ENCODE assay signal across 21 cellular contexts in the genomic region with DNA sequence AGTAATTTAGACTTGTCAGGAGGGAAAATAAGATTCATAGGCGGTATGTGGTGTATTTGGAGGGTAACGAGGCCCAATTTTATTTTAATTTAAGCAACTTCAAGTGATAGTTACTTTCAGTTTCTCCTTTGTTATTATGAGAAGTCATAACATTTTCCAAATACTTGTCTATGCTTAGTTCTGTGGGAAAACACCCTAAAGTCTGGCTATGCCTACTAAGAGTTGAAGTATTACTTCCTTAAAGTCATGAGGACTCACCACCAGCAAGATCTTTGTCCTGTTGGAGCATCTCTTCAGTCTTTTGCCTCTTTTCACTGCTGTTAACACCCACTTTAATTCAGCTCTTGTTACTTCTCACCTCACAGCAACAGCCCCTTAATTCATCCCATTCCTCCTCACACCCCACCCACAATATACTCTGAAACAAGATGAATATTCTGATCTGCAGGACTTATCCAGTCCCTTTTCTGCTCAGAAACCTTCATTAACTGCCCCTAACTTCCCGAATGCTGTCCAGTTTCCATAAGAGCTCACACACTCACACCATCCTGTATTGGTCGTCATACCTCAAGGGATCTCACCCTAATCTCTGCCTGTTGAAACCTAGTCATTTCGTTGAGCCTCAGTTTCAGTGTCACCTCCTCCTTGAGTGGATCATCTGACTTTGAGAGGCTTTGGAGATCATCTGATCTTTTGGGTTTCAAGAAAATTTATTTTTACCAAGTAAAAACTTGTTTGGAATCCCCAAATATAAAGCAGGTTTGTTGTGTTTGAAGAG.
DNase-seq lines count a peak whose midpoint lies in the region; ATAC-seq and TF ChIP-seq lines count a peak whose summit lies in the region.
"Had no signal": no experiment of that assay in that cellular context is flagged by ENCODE, and none has a peak within 500 bp of the region (broad histone marks: within the 10 kb centered on the region; RNA-seq: fewer than 3 reads in every experiment).

No MANE protein-coding gene starts in this region.

- H3K4me1 ChIP-seq in SJSA1 (replicated peaks) (peaks cover 31% of the 10 kb centered on the region), ascending aorta (no peaks in the 10 kb centered on the region)
- H3K4me1 ChIP-seq in CD8-positive, alpha-beta T cell (ENCODE audit: insufficient read depth, low read length) = no peaks in the 10 kb centered on the region
- H3K4me1 ChIP-seq: A549, tibial nerve had no signal

- intact Hi-C loops in activated CD4-positive, alpha-beta T cell treated with anti-CD3 and anti-CD28 coated beads, Interleukin-2, amount 10 ng/mL, durations not matched to agents 24 days and 14 days (cut with micrococcal nuclease) = loop anchor here (1.0 kb wide), 1 partner anchor 25 kb away; no protein-coding TSS in a partner anchor
- intact Hi-C loops in ascending aorta (cut with DNase I) = no loop called here
- intact Hi-C loops in CD8-positive, alpha-beta T cell (cut with DNase I, micrococcal nuclease) = no loop called here

- peaks cover 5% of the 10 kb centered on the region for H3K9me3 Mint-ChIP-seq in activated CD4-positive, alpha-beta T cell treated with anti-CD3 and anti-CD28 coated beads, Interleukin-2, amount 10 ng/mL, durations not matched to agents 24 days and 14 days
- no peaks in the 10 kb centered on the region for H3K9me3 Mint-ChIP-seq in stimulated activated naive B cell treated with anti-CD40 and anti-IgM and Interleukin-4, amounts not matched to agents 10 μg/mL and 1 μg/mL and 100 μg/mL, for 72 hours
- H3K9me3 Mint-ChIP-seq in CD8-positive, alpha-beta T cell = no peaks in the 10 kb centered on the region
- H3K9me3 Mint-ChIP-seq: central memory CD8-positive, alpha-beta T cell had no signal

- H3K36me3 ChIP-seq in SJSA1 (no peaks in the 10 kb centered on the region), ascending aorta (no peaks in the 10 kb centered on the region)
- H3K36me3 ChIP-seq in CD8-positive, alpha-beta T cell (ENCODE audit: insufficient read depth, low read length) = no peaks in the 10 kb centered on the region
- H3K36me3 ChIP-seq: MG63, neural progenitor cell, tibial nerve had no signal

- CTCF ChIA-PET in CD8-positive, alpha-beta T cell (lab: Charles Lee) = no interaction called here

- no peak overlapping the region for H3K4me3 ChIP-seq in SJSA1
- H3K4me3 ChIP-seq in ascending aorta = no peak overlapping the region
- no peak overlapping the region for H3K4me3 ChIP-seq in CD8-positive, alpha-beta T cell (ENCODE audit: low read depth, low read length)
- H3K4me3 ChIP-seq: A549, MG63, neural progenitor cell, tibial nerve had no signal

- TF ChIP-seq CTCF in GM20000 (IDR thresholded peaks at IDR 0.05; ENCODE audit: extremely low read depth, missing control alignments) (no peak), ascending aorta (IDR thresholded peaks at IDR 0.05) (no peak)
- no peak for TF ChIP-seq CTCF in CD8-positive, alpha-beta T cell (IDR thresholded peaks at IDR 0.05)

- H3K4me1 Mint-ChIP-seq in activated CD4-positive, alpha-beta T cell treated with anti-CD3 and anti-CD28 coated beads, Interleukin-2, amount 10 ng/mL, durations not matched to agents 24 days and 14 days = peaks cover 12% of the 10 kb centered on the region
- H3K4me1 Mint-ChIP-seq in stimulated activated naive B cell treated with anti-CD40 and anti-IgM and Interleukin-4, amounts not matched to agents 10 μg/mL and 1 μg/mL and 100 μg/mL, for 72 hours = peaks cover 5 to 6% of the 10 kb centered on the region in 2 donors
- peaks cover 2% of the 10 kb centered on the region for H3K4me1 Mint-ChIP-seq in CD8-positive, alpha-beta T cell (ENCODE audit: low read depth)
- H3K4me1 Mint-ChIP-seq: immature natural killer cell, neural progenitor cell had no signal

- peak; percentile 42 to 72 for ATAC-seq in stimulated activated naive B cell treated with anti-CD40 and anti-IgM and Interleukin-4, amounts not matched to agents 10 μg/mL and 1 μg/mL and 100 μg/mL, for 72 hours (replicated peaks)
- no peak for ATAC-seq in CD8-positive, alpha-beta T cell
- ATAC-seq: A549, right cardiac atrium had no signal

- H3K27me3 Mint-ChIP-seq in activated CD4-positive, alpha-beta T cell treated with anti-CD3 and anti-CD28 coated beads, Interleukin-2, amount 10 ng/mL, durations not matched to agents 24 days and 14 days = no peaks in the 10 kb centered on the region
- H3K27me3 Mint-ChIP-seq in stimulated activated naive B cell treated with anti-CD40 and anti-IgM and Interleukin-4, amounts not matched to agents 10 μg/mL and 1 μg/mL and 100 μg/mL, for 72 hours = peaks cover 7 to 13% of the 10 kb centered on the region in 2 donors
- H3K27me3 Mint-ChIP-seq in CD8-positive, alpha-beta T cell (ENCODE audit: low read depth) = peaks cover 16% of the 10 kb centered on the region

- no peaks in the 10 kb centered on the region for H3K9me3 ChIP-seq in SJSA1 (replicated peaks)
- no peaks in the 10 kb centered on the region for H3K9me3 ChIP-seq in ascending aorta
- no peaks in the 10 kb centered on the region for H3K9me3 ChIP-seq in CD8-positive, alpha-beta T cell (ENCODE audit: low read length)
- H3K9me3 ChIP-seq: A549, MG63, tibial nerve had no signal

- H3K27me3 ChIP-seq in SJSA1 (replicated peaks) (no peaks in the 10 kb centered on the region), ascending aorta (no peaks in the 10 kb centered on the region)
- H3K27me3 ChIP-seq in CD8-positive, alpha-beta T cell (ENCODE audit: insufficient read depth, low read length) = no peaks in the 10 kb centered on the region
- H3K27me3 ChIP-seq: MG63, neural progenitor cell, tibial nerve had no signal

- peaks cover 6% of the 10 kb centered on the region for H3K36me3 Mint-ChIP-seq in activated CD4-positive, alpha-beta T cell treated with anti-CD3 and anti-CD28 coated beads, Interleukin-2, amount 10 ng/mL, durations not matched to agents 24 days and 14 days (ENCODE audit: low read depth)
- H3K36me3 Mint-ChIP-seq in stimulated activated naive B cell treated with anti-CD40 and anti-IgM and Interleukin-4, amounts not matched to agents 10 μg/mL and 1 μg/mL and 100 μg/mL, for 72 hours = no peaks in the 10 kb centered on the region
- H3K36me3 Mint-ChIP-seq in CD8-positive, alpha-beta T cell = no peaks in the 10 kb centered on the region
- H3K36me3 Mint-ChIP-seq: immature natural killer cell had no signal

- H3K27ac ChIP-seq in SJSA1 (peak overlapping the region; percentile 54), ascending aorta (no peak overlapping the region)
- H3K27ac ChIP-seq in CD8-positive, alpha-beta T cell (ENCODE audit: low read depth, low read length) = no peak overlapping the region
- H3K27ac ChIP-seq: A549, neural progenitor cell, RWPE1, tibial nerve had no signal

- peak overlapping the region; percentile 9 for H3K4me3 Mint-ChIP-seq in activated CD4-positive, alpha-beta T cell treated with anti-CD3 and anti-CD28 coated beads, Interleukin-2, amount 10 ng/mL, durations not matched to agents 24 days and 14 days
- H3K4me3 Mint-ChIP-seq in stimulated activated naive B cell treated with anti-CD40 and anti-IgM and Interleukin-4, amounts not matched to agents 10 μg/mL and 1 μg/mL and 100 μg/mL, for 72 hours = no peak overlapping the region
- H3K4me3 Mint-ChIP-seq in CD8-positive, alpha-beta T cell = no peak overlapping the region
- H3K4me3 Mint-ChIP-seq: central memory CD8-positive, alpha-beta T cell; immature natural killer cell; neural progenitor cell had no signal

- no peak for DNase-seq in activated CD4-positive, alpha-beta T cell treated with anti-CD3 and anti-CD28 coated beads, Interleukin-2, amount 10 ng/mL, durations not matched to agents 24 days and 14 days
- DNase-seq in activated CD4-positive, alpha-beta T cell treated with anti-CD3 and anti-CD28 coated beads for 4 hours = no peak
- DNase-seq in GM20000 (ENCODE audit: low spot score) (peak; percentile 11), SJSA1 (ENCODE audit: low read depth in 1 of 2, low spot score in 2 of 2) (no peak), ascending aorta (ENCODE audit: low spot score in 2 of 2) (no peak), NCI-H1105 (lab: John Stamatoyannopoulos, UW) (no peak)
- no peak for DNase-seq in stimulated activated naive B cell treated with anti-CD40 and anti-IgM and Interleukin-4, amounts not matched to agents 10 μg/mL and 1 μg/mL and 100 μg/mL, for 72 hours
- DNase-seq in CD8-positive, alpha-beta T cell = no peak
- DNase-seq: activated CD4-positive, alpha-beta T cell treated with anti-CD3 and anti-CD28 coated beads, Interleukin-2, amount 50 U/mL, for 48 hours; GDM1; immature natural killer cell; mammary epithelial cell; MG63; NCI-H2029 treated with DMSO at 0.1 percent for 48 hours; NCI-H82; right cardiac atrium had no signal

- H3K27ac Mint-ChIP-seq in activated CD4-positive, alpha-beta T cell treated with anti-CD3 and anti-CD28 coated beads, Interleukin-2, amount 10 ng/mL, durations not matched to agents 24 days and 14 days = peak overlapping the region; percentile 55
- H3K27ac Mint-ChIP-seq in stimulated activated naive B cell treated with anti-CD40 and anti-IgM and Interleukin-4, amounts not matched to agents 10 μg/mL and 1 μg/mL and 100 μg/mL, for 72 hours = no peak overlapping the region
- no peak overlapping the region for H3K27ac Mint-ChIP-seq in CD8-positive, alpha-beta T cell
- H3K27ac Mint-ChIP-seq: immature natural killer cell, neural progenitor cell had no signal

- POLR2A ChIA-PET in CD8-positive, alpha-beta T cell (lab: Charles Lee) = no interaction called here
